ENCODE assay signal across 28 cellular contexts in genomic region chrX:110966046-110966445, GRCh38.
"Had no signal": no experiment of that assay in that cellular context is flagged by ENCODE, and none has a peak within 500 bp of the region (broad histone marks: within the 10 kb centered on the region; RNA-seq: fewer than 3 reads in every experiment).

No MANE protein-coding gene starts in this region.

- H3K27me3 ChIP-seq: left lung, testis, thyroid gland, transverse colon, upper lobe of right lung had no signal

- H3K27ac ChIP-seq: left lung, lower lobe of right lung, pancreas, prostate gland, skin epidermis, stomach, testis, thyroid gland, transverse colon, upper lobe of right lung had no signal

- H3K27me3 Mint-ChIP-seq: naive B cell had no signal

- H3K9me3 Mint-ChIP-seq: nephron progenitor cell; stimulated activated naive B cell treated with anti-CD40 and anti-IgM and Interleukin-4, amounts not matched to agents 10 μg/mL and 1 μg/mL and 100 μg/mL, for 72 hours had no signal

- H3K4me1 ChIP-seq: left lung, lower lobe of right lung, pancreas, prostate gland, stomach, testis, thyroid gland, transverse colon, upper lobe of right lung had no signal

- H3K36me3 Mint-ChIP-seq: immature natural killer cell; naive B cell; natural killer cell; stimulated activated naive B cell treated with anti-CD40 and anti-IgM and Interleukin-4, amounts not matched to agents 10 μg/mL and 1 μg/mL and 100 μg/mL, for 72 hours had no signal

- H3K27ac Mint-ChIP-seq: immature natural killer cell; naive B cell; natural killer cell; nephron progenitor cell; stimulated activated naive B cell treated with anti-CD40 and anti-IgM and Interleukin-4, amounts not matched to agents 10 μg/mL and 1 μg/mL and 100 μg/mL, for 72 hours had no signal

- H3K4me1 Mint-ChIP-seq: immature natural killer cell; naive B cell; natural killer cell; stimulated activated naive B cell treated with anti-CD40 and anti-IgM and Interleukin-4, amounts not matched to agents 10 μg/mL and 1 μg/mL and 100 μg/mL, for 72 hours had no signal

- H3K4me3 ChIP-seq: left lung, lower lobe of right lung, pancreas, prostate gland, skin epidermis, stomach, testis, thyroid gland, transverse colon, upper lobe of right lung had no signal

- H3K4me3 Mint-ChIP-seq: immature natural killer cell; naive B cell; natural killer cell; nephron progenitor cell; stimulated activated naive B cell treated with anti-CD40 and anti-IgM and Interleukin-4, amounts not matched to agents 10 μg/mL and 1 μg/mL and 100 μg/mL, for 72 hours had no signal

- H3K9me3 ChIP-seq: left lung, lower lobe of right lung, pancreas, prostate gland, stomach, testis, thyroid gland, transverse colon, upper lobe of right lung had no signal

- ATAC-seq: left colon; left lung; lower lobe of right lung; natural killer cell; pancreas; right cardiac atrium; stimulated activated naive B cell treated with anti-CD40 and anti-IgM and Interleukin-4, amounts not matched to agents 10 μg/mL and 1 μg/mL and 100 μg/mL, for 72 hours; stimulated activated naive CD8-positive, alpha-beta T cell treated with anti-CD3 and anti-CD28 coated beads, Interleukin-15, Interleukin-2, amounts not matched to agents 100 U/mL and 50 U/mL, for 24 hours; upper lobe of right lung had no signal

- DNase-seq: hippocampal formation; immature natural killer cell; kidney; left colon; left lung; lower lobe of right lung; mesenchymal stem cell; naive B cell; natural killer cell; nephron progenitor cell; nucleus accumbens; pancreas; posterior cingulate gyrus; retina; right cardiac atrium; stimulated activated CD4-positive, alpha-beta T cell treated with anti-CD3 and anti-CD28 coated beads, Interleukin-12 subunit alpha, Interleukin-12 subunit beta, amount 100 ng/mL, for 4 hours; stimulated activated CD4-positive, alpha-beta T cell treated with anti-CD3 and anti-CD28 coated beads, Interleukin-15, amount 100 ng/mL, for 24 hours; stimulated activated CD4-positive, alpha-beta T cell treated with anti-CD3 and anti-CD28 coated beads, Interleukin-2, amount 100 ng/mL, for 24 hours; stimulated activated CD4-positive, alpha-beta T cell treated with anti-CD3 and anti-CD28 coated beads, Interleukin-4, amount 100 ng/mL, for 1 hour; stimulated activated naive B cell treated with anti-CD40 and anti-IgM and Interleukin-4, amounts not matched to agents 10 μg/mL and 1 μg/mL and 100 μg/mL, for 72 hours; stimulated activated naive CD8-positive, alpha-beta T cell treated with anti-CD3 and anti-CD28 coated beads, Interleukin-15, Interleukin-2, amounts not matched to agents 100 U/mL and 50 U/mL, for 24 hours; stomach; testis; thyroid gland; transverse colon; upper lobe of right lung had no signal

- H3K36me3 ChIP-seq: left lung, lower lobe of right lung, pancreas, prostate gland, stomach, thyroid gland, transverse colon, upper lobe of right lung had no signal
